14 cellular contexts compared by ENCODE assay signal in the genomic region with DNA sequence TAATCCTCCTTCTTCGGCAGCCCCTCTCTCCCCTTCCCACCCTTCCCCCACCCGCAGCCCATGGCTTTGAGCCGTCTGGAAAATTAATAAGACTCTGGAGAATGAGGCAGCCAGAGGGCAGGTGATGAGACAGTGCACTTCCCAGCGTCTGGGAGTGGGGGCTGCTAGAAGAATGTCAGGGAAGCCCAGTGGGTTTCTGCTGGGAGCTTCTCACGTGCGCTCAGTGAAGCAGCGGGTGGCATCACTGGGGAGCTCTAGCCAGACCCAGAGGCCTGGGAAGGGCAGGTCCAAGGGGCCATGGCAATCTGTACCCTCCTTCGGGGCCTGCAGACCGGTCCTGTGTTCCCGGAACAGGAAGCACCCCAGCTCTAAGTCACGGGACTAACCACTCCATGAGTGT.
DNase-seq lines count a peak whose midpoint lies in the region; ATAC-seq lines count a peak whose summit lies in the region.
"Had no signal": no experiment of that assay in that cellular context is flagged by ENCODE, and none has a peak within 500 bp of the region (broad histone marks: within the 10 kb centered on the region; RNA-seq: fewer than 3 reads in every experiment).

No MANE protein-coding gene starts in this region.

- H3K4me1 ChIP-seq in adipocyte (ENCODE audit: control insufficient read depth, insufficient read depth, low read length): peaks cover 45% of the 10 kb centered on the region
- peaks cover 48% of the 10 kb centered on the region for H3K4me1 ChIP-seq in mesenchymal stem cell (ENCODE audit: control insufficient read depth, insufficient read depth, low read depth, low read length)

- peak overlapping the region; percentile 58 for H3K4me3 Mint-ChIP-seq in activated T-cell treated with anti-CD3 and anti-CD28 coated beads, Interleukin-2, amount 50 U/mL, for 72 hours
- H3K4me3 Mint-ChIP-seq in natural killer cell treated with Interleukin-12 subunit alpha and Interleukin-12 subunit beta and Interleukin-15 and Interleukin-18, amount 100 ng/mL, for 72 hours: no peak overlapping the region
- H3K4me3 Mint-ChIP-seq: naive thymus-derived CD4-positive, alpha-beta T cell had no signal

- H3K4me1 Mint-ChIP-seq in activated T-cell treated with anti-CD3 and anti-CD28 coated beads, Interleukin-2, amount 50 U/mL, for 72 hours (ENCODE audit: low read depth): peaks cover 67% of the 10 kb centered on the region
- peaks cover 0 to 51% of the 10 kb centered on the region in 2 donors for H3K4me1 Mint-ChIP-seq in natural killer cell treated with Interleukin-12 subunit alpha and Interleukin-12 subunit beta and Interleukin-15 and Interleukin-18, amount 100 ng/mL, for 72 hours (ENCODE audit: low read depth in 2 of 2)

- H3K9me3 ChIP-seq in adipocyte (ENCODE audit: control insufficient read depth, low read length) (no peaks in the 10 kb centered on the region), mesenchymal stem cell (ENCODE audit: control insufficient read depth, low read length) (no peaks in the 10 kb centered on the region)

- ATAC-seq in activated T-cell treated with anti-CD3 and anti-CD28 coated beads, Interleukin-2, amount 50 U/mL, for 72 hours (replicated peaks in 1 of 2): no peak
- no peak for ATAC-seq in natural killer cell treated with Interleukin-12 subunit alpha and Interleukin-12 subunit beta and Interleukin-15 and Interleukin-18, amount 100 ng/mL, for 72 hours
- ATAC-seq: naive thymus-derived CD4-positive, alpha-beta T cell had no signal

- no peaks in the 10 kb centered on the region for H3K27me3 Mint-ChIP-seq in activated T-cell treated with anti-CD3 and anti-CD28 coated beads, Interleukin-2, amount 50 U/mL, for 72 hours (ENCODE audit: low read depth)
- no peaks in the 10 kb centered on the region for H3K27me3 Mint-ChIP-seq in natural killer cell treated with Interleukin-12 subunit alpha and Interleukin-12 subunit beta and Interleukin-15 and Interleukin-18, amount 100 ng/mL, for 72 hours
- H3K27me3 Mint-ChIP-seq: naive thymus-derived CD4-positive, alpha-beta T cell had no signal

- H2AFZ ChIP-seq in mesenchymal stem cell (ENCODE audit: low read depth, low read length): no peak overlapping the region

- no peak overlapping the region for H2BK5ac ChIP-seq in mesenchymal stem cell (ENCODE audit: low read depth, low read length, poor library complexity, severe bottlenecking)

- H2BK120ac ChIP-seq in mesenchymal stem cell (ENCODE audit: low read depth, low read length): peak overlapping the region; percentile 42

- peaks cover 63% of the 10 kb centered on the region for H3K36me3 ChIP-seq in adipocyte (ENCODE audit: control insufficient read depth, insufficient read depth, low read length, severe bottlenecking)
- H3K36me3 ChIP-seq in mesenchymal stem cell (ENCODE audit: control insufficient read depth in 1 of 2, insufficient read depth in 2 of 2, low read depth in 1 of 2, low read length in 2 of 2): peaks cover 57 to 70% of the 10 kb centered on the region in 2 experiments

- whole genome bisulfite sequencing in mesenchymal stem cell: 68% methylated on average over 9 of the region's 11 CpGs

- DNase-seq in activated T-cell treated with anti-CD3 and anti-CD28 coated beads, Interleukin-2, amount 50 U/mL, for 72 hours: no peak
- DNase-seq in activated T-cell treated with anti-CD3 and anti-CD28 coated beads for 4 hours (no peak), adipocyte (ENCODE audit: low read depth) (peak; percentile 60), mesenchymal stem cell (no peak), NCI-H2081 treated with DMSO at 0.1 percent for 48 hours (lab: John Stamatoyannopoulos, UW) (no peak), RPMI8226 (no peak)
- no peak for DNase-seq in natural killer cell treated with Interleukin-12 subunit alpha and Interleukin-12 subunit beta and Interleukin-15 and Interleukin-18, amount 100 ng/mL, for 72 hours (ENCODE audit: low spot score)
- DNase-seq: activated CD4-positive, CD25-positive, alpha-beta regulatory T cell; central memory CD4-positive, alpha-beta T cell; naive thymus-derived CD4-positive, alpha-beta T cell; NCI-H1436; NCI-H526; SIG-M5 had no signal

- H2AK5ac ChIP-seq in mesenchymal stem cell (ENCODE audit: low read length, severe bottlenecking): no peak overlapping the region

- H3K18ac ChIP-seq in mesenchymal stem cell (ENCODE audit: low read depth in 1 of 2, low read length in 2 of 2): peak overlapping the region; percentile 64 to 67

- H3K79me1 ChIP-seq in mesenchymal stem cell (replicated peaks; ENCODE audit: low read length, poor library complexity, severe bottlenecking): peaks cover 9% of the 10 kb centered on the region

- no peak overlapping the region for H3K14ac ChIP-seq in mesenchymal stem cell (ENCODE audit: low read length in 2 of 2)

- H3K27me3 ChIP-seq in adipocyte (replicated peaks; ENCODE audit: control insufficient read depth, insufficient read depth, low read length) (no peaks in the 10 kb centered on the region), mesenchymal stem cell (ENCODE audit: control insufficient read depth in 1 of 2, insufficient read depth in 1 of 2, low read length in 2 of 2) (no peaks in the 10 kb centered on the region)

- H3K27ac Mint-ChIP-seq in activated T-cell treated with anti-CD3 and anti-CD28 coated beads, Interleukin-2, amount 50 U/mL, for 72 hours: no peak overlapping the region
- H3K27ac Mint-ChIP-seq in natural killer cell treated with Interleukin-12 subunit alpha and Interleukin-12 subunit beta and Interleukin-15 and Interleukin-18, amount 100 ng/mL, for 72 hours: peak overlapping the region in 1 of 2 donors; percentile 37

- H2BK12ac ChIP-seq in mesenchymal stem cell (ENCODE audit: low read length in 2 of 2): peak overlapping the region in 1 of 2 experiments; percentile 85

- peak overlapping the region; percentile 19 to 35 for H3K4ac ChIP-seq in mesenchymal stem cell (ENCODE audit: low read depth in 1 of 2, low read length in 2 of 2)

- H3K4me3 ChIP-seq in adipocyte (ENCODE audit: low read length) (no peak overlapping the region), mesenchymal stem cell (ENCODE audit: insufficient read depth in 1 of 2, low read depth in 1 of 2, low read length in 2 of 2) (no peak overlapping the region)

- H3K4me2 ChIP-seq in mesenchymal stem cell (ENCODE audit: low read length, poor library complexity, severe bottlenecking): no peak overlapping the region

- H3K27ac ChIP-seq in mesenchymal stem cell (ENCODE audit: low read length, poor library complexity, severe bottlenecking) (peak overlapping the region; percentile 94), temporal lobe (ENCODE audit: low read depth, low read length) (peak overlapping the region; percentile 46)

- peaks cover 0 to 3% of the 10 kb centered on the region in 2 donors for H3K36me3 Mint-ChIP-seq in activated T-cell treated with anti-CD3 and anti-CD28 coated beads, Interleukin-2, amount 50 U/mL, for 72 hours (ENCODE audit: insufficient read depth in 2 of 2)
- no peaks in the 10 kb centered on the region for H3K36me3 Mint-ChIP-seq in natural killer cell treated with Interleukin-12 subunit alpha and Interleukin-12 subunit beta and Interleukin-15 and Interleukin-18, amount 100 ng/mL, for 72 hours
- H3K36me3 Mint-ChIP-seq: naive thymus-derived CD4-positive, alpha-beta T cell had no signal

- no peak overlapping the region for H4K8ac ChIP-seq in mesenchymal stem cell (ENCODE audit: low read length)

- H3K9me3 Mint-ChIP-seq in activated T-cell treated with anti-CD3 and anti-CD28 coated beads, Interleukin-2, amount 50 U/mL, for 72 hours: no peaks in the 10 kb centered on the region
- no peaks in the 10 kb centered on the region for H3K9me3 Mint-ChIP-seq in natural killer cell treated with Interleukin-12 subunit alpha and Interleukin-12 subunit beta and Interleukin-15 and Interleukin-18, amount 100 ng/mL, for 72 hours

- H3K9ac ChIP-seq in adipocyte (ENCODE audit: low read length): peak overlapping the region; percentile 35
- peak overlapping the region; percentile 81 for H3K9ac ChIP-seq in mesenchymal stem cell (ENCODE audit: low read length)

- H2BK15ac ChIP-seq in mesenchymal stem cell (ENCODE audit: low read depth, poor library complexity, severe bottlenecking): peak overlapping the region; percentile 65

- no peak overlapping the region for H4K91ac ChIP-seq in mesenchymal stem cell (ENCODE audit: low read length)

- no peak overlapping the region for H3K23ac ChIP-seq in mesenchymal stem cell (ENCODE audit: low read length in 2 of 2)
